In the genomic region with DNA sequence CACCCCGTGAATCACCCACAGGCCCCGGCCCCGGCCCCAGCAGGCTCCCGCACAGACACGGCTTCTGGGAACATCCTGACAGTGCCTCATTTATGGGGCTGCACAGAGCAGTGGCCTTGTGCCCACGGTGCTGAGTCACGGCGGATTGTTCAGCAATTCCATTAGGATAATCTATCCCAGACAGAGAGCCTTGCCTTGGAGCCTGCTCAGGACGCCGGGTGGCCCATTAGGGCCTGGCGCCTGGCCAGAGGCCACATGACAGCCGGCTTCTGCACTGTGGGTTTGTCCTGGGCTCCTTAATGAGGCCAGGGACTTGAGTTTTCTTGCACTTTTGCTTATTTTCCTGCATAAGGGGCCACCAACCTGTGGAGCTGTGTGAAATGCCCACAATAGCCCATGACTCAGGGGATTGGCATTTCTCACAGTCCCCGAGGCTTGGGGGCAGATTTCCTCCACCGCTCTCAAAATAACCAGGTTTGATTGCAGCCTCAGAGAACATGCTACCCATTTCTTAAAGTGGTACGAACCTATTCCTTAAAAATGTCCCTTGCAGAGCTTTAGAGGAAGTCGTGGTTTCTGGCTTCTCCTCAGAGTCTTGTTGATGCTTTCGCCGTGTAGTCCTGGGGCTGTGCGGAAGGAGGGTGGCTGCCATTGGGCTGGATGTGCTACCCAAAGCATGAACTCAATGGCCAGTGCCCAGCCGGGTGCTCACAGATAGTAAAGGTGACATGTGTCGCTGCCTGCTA, we compare ENCODE assay signal across 9 cellular contexts. TPM values are rescaled to one million over a fixed set of nuclear protein-coding genes. Genes with fewer than 3 reads are reported as not detected.
A peak's percentile ranks its signal among the peaks of the same experiment; 100 is the strongest.
DNase-seq lines count a peak whose midpoint lies in the region; ATAC-seq and TF ChIP-seq lines count a peak whose summit lies in the region.
"Had no signal": no experiment of that assay in that cellular context is flagged by ENCODE, and none has a peak within 500 bp of the region (broad histone marks: within the 10 kb centered on the region; RNA-seq: fewer than 3 reads in every experiment).

No MANE protein-coding gene starts in this region.

- H3K9me3 ChIP-seq in PC-3 (ENCODE audit: low read length) = no peaks in the 10 kb centered on the region
- H3K9me3 ChIP-seq in thoracic aorta = no peaks in the 10 kb centered on the region
- H3K9me3 ChIP-seq in CD4-positive, alpha-beta memory T cell (ENCODE audit: control insufficient read depth in 1 of 2, low read length in 2 of 2) = no peaks in the 10 kb centered on the region

- no peaks in the 10 kb centered on the region for H4K20me1 ChIP-seq in PC-3 (ENCODE audit: low read length)

- H3F3A ChIP-seq in PC-3 (ENCODE audit: low read length, unreplicated experiment) = peaks cover 8% of the 10 kb centered on the region

- peak; percentile 91 for ATAC-seq in PC-3
- ATAC-seq in thoracic aorta (ENCODE audit: insufficient number of reproducible peaks, low FRiP score, low read depth) = peak; percentile 82

- peaks cover 27% of the 10 kb centered on the region for H3K4me1 ChIP-seq in PC-3 (ENCODE audit: insufficient read depth, low read length)
- peaks cover 32 to 69% of the 10 kb centered on the region in 2 donors for H3K4me1 ChIP-seq in thoracic aorta (ENCODE audit: control insufficient read depth in 1 of 2, low read depth in 2 of 2)
- no peaks in the 10 kb centered on the region for H3K4me1 ChIP-seq in CD4-positive, alpha-beta memory T cell (ENCODE audit: insufficient read depth, low read length)

- H3K9me3 Mint-ChIP-seq in CD4-positive, alpha-beta memory T cell = peaks cover 0 to 2% (median 0%) of the 10 kb centered on the region in 8 donors
- H3K9me3 Mint-ChIP-seq: activated naive CD8-positive, alpha-beta T cell treated with anti-CD3 and anti-CD28 coated beads, Interleukin-2, amount 10 ng/mL, durations not matched to agents 7 days and 5 days had no signal

- H3K9ac ChIP-seq in PC-3 (ENCODE audit: low read length) = peak overlapping the region; percentile 68

- no peak overlapping the region for H3K4me3 Mint-ChIP-seq in CD4-positive, alpha-beta memory T cell
- H3K4me3 Mint-ChIP-seq: activated naive CD8-positive, alpha-beta T cell treated with anti-CD3 and anti-CD28 coated beads, Interleukin-2, amount 10 ng/mL, durations not matched to agents 7 days and 5 days had no signal

- peak overlapping the region; percentile 81 for H3K4me2 ChIP-seq in PC-3 (ENCODE audit: low read length)

- no peaks in the 10 kb centered on the region for H3K36me3 ChIP-seq in PC-3 (ENCODE audit: low read depth, low read length)
- H3K36me3 ChIP-seq in thoracic aorta = no peaks in the 10 kb centered on the region
- H3K36me3 ChIP-seq in CD4-positive, alpha-beta memory T cell (ENCODE audit: insufficient read depth, low read length) = no peaks in the 10 kb centered on the region

- TF ChIP-seq CTCF in PC-3 (conservative IDR thresholded peaks at IDR 0.05; ENCODE audit: low read depth, low read length) = no peak
- no peak for TF ChIP-seq CTCF in lower leg skin (IDR thresholded peaks at IDR 0.05)
- TF ChIP-seq CTCF in thoracic aorta (IDR thresholded peaks at IDR 0.05) = no peak

- POLR2A ChIA-PET in PC-3 (lab: Charles Lee; ENCODE audit: unreplicated experiment) = no interaction called here
- POLR2A ChIA-PET in CD4-positive, alpha-beta memory T cell (lab: Charles Lee; ENCODE audit: partially characterized antibody) = interaction anchor here (0.8 kb wide), 1 partner anchor 19 kb away, joined by 3 read pairs; no protein-coding TSS in a partner anchor

- DNase-seq in NCI-H2107 (lab: John Stamatoyannopoulos, UW) = peak; percentile 24
- no peak for DNase-seq in NCI-H2107 treated with DMSO at 0.1 percent for 48 hours (lab: John Stamatoyannopoulos, UW; ENCODE audit: unreplicated experiment)
- peak; percentile 96 for DNase-seq in PC-3
- DNase-seq in dermis microvascular lymphatic vessel endothelial cell (ENCODE audit: low read depth in 2 of 2) = peak; percentile 84 to 98
- peak; percentile 79 to 96 for DNase-seq in lower leg skin (ENCODE audit: low spot score in 2 of 2)
- DNase-seq in thoracic aorta (ENCODE audit: low spot score) = peak; percentile 75
- DNase-seq in DMS153 (lab: John Stamatoyannopoulos, UW) = no peak
- DNase-seq in CD4-positive, alpha-beta memory T cell = no peak
- DNase-seq: activated naive CD8-positive, alpha-beta T cell treated with anti-CD3 and anti-CD28 coated beads, Interleukin-2, amount 10 ng/mL, durations not matched to agents 7 days and 5 days had no signal

- H3K4me3 ChIP-seq in PC-3 (ENCODE audit: low read length) (peak overlapping the region; percentile 59; the same call in 1 of the 2 replicates), lower leg skin (ENCODE audit: low read depth, poor library complexity, severe bottlenecking) (no peak overlapping the region), thoracic aorta (peak overlapping the region; percentile 64)
- H3K4me3 ChIP-seq in CD4-positive, alpha-beta memory T cell (ENCODE audit: low read length in 2 of 2) = no peak overlapping the region

- H3K27ac ChIP-seq in PC-3 (ENCODE audit: low read length) = peak overlapping the region; percentile 96
- peak overlapping the region; percentile 95 to 96 for H3K27ac ChIP-seq in thoracic aorta
- no peak overlapping the region for H3K27ac ChIP-seq in CD4-positive, alpha-beta memory T cell (ENCODE audit: low read depth, low read length)

- peaks cover 0 to 3% (median 0%) of the 10 kb centered on the region in 4 donors for H3K4me1 Mint-ChIP-seq in CD4-positive, alpha-beta memory T cell
- H3K4me1 Mint-ChIP-seq: activated naive CD8-positive, alpha-beta T cell treated with anti-CD3 and anti-CD28 coated beads, Interleukin-2, amount 10 ng/mL, durations not matched to agents 7 days and 5 days had no signal

- peaks cover 0 to 6% of the 10 kb centered on the region in 2 donors for H3K27me3 Mint-ChIP-seq in CD4-positive, alpha-beta memory T cell

- H3K79me2 ChIP-seq in PC-3 (ENCODE audit: low read length) = 0 out of 2 replicates have a peak, but pooled peaks cover 3% of the 10 kb centered on the region

- no peaks in the 10 kb centered on the region for H3K27me3 ChIP-seq in PC-3 (ENCODE audit: low read length)
- no peaks in the 10 kb centered on the region for H3K27me3 ChIP-seq in thoracic aorta (replicated peaks; ENCODE audit: insufficient read depth)
- H3K27me3 ChIP-seq in CD4-positive, alpha-beta memory T cell (ENCODE audit: insufficient read depth, low read length) = no peaks in the 10 kb centered on the region

- WGBS in lower leg skin, 2 donors = 13 to 17% methylated on average over 17 to 21 of the region's 21 CpGs

- H3K36me3 Mint-ChIP-seq in CD4-positive, alpha-beta memory T cell = no peaks in the 10 kb centered on the region
- H3K36me3 Mint-ChIP-seq: activated naive CD8-positive, alpha-beta T cell treated with anti-CD3 and anti-CD28 coated beads, Interleukin-2, amount 10 ng/mL, durations not matched to agents 7 days and 5 days had no signal

- H3K27ac Mint-ChIP-seq in CD4-positive, alpha-beta memory T cell = no peak overlapping the region
- H3K27ac Mint-ChIP-seq: activated naive CD8-positive, alpha-beta T cell treated with anti-CD3 and anti-CD28 coated beads, Interleukin-2, amount 10 ng/mL, durations not matched to agents 7 days and 5 days had no signal

- peak overlapping the region; percentile 75 for H2AFZ ChIP-seq in PC-3 (ENCODE audit: low read length)

- H3K9me2 ChIP-seq in PC-3 (replicated peaks; ENCODE audit: low read length) = no peaks in the 10 kb centered on the region

- CTCF ChIA-PET in PC-3 (lab: Charles Lee) = interaction anchor here (0.8 kb wide), 1 partner anchor 19 kb away, joined by 3 read pairs; no protein-coding TSS in a partner anchor
- CTCF ChIA-PET in CD4-positive, alpha-beta memory T cell (lab: Charles Lee; ENCODE audit: partially characterized antibody) = no interaction called here

- intact Hi-C loops in PC-3 (cut with micrococcal nuclease) (loop anchor here (1.0 kb wide), 2 partner anchors 19 to 89 kb away; partner anchors contain the start of gene SYNM), lower leg skin (cut with DNase I; ENCODE audit: low total_unique reads) (no loop called here)
- intact Hi-C loops in CD4-positive, alpha-beta memory T cell (cut with micrococcal nuclease) = no loop called here

- no peak for TF ChIP-seq POLR2A in lower leg skin (IDR thresholded peaks at IDR 0.05)

- no TSS peak for BruUV-seq in PC-3 (replicated peaks; lab: Mats Ljungman, UMichigan)

RNA-seq across cellular contexts. Expression of gene SYNM, which starts 19.0 kb away (rescaled TPM):
- total RNA-seq in PC-3 (2014; rRNA removed) (9.9 and 15.6 TPM in 2 replicates), dermis microvascular lymphatic vessel endothelial cell (54.2 and 105 TPM in 2 replicates), lower leg skin (10 to 100 TPM in 2 of 4 donors, 1 to 10 TPM in 2; 4.7 to 32.8 (median 10.7) TPM), thoracic aorta (100 to 1,000 TPM in 1 of 2 donors, 10 to 100 TPM in 1; 60.9 to 102 TPM)
- total RNA-seq in CD4-positive, alpha-beta memory T cell = 10 to 100 TPM; 13.7 to 14.2 TPM
- under 1 TPM; 0.09 to 0.42 TPM for polyA plus RNA-seq in CD4-positive, alpha-beta memory T cell

Comparison
In these comparisons a context has a peak if more than half of its experiments do, and no peak if none do; other contexts are left out.
1. DNase-seq: peak in NCI-H2107 (single experiment), PC-3 (single experiment), dermis microvascular lymphatic vessel endothelial cell (2 of 2), lower leg skin (2 of 2) and thoracic aorta (single experiment); none in NCI-H2107 treated with DMSO at 0.1 percent for 48 hours (single experiment), DMS153 (single experiment) and CD4-positive, alpha-beta memory T cell (0 of 5).
2. H3K4me3 ChIP-seq: peak in PC-3 (single experiment) and thoracic aorta (single experiment); none in lower leg skin (single experiment) and CD4-positive, alpha-beta memory T cell (0 of 2).